In the genomic region with DNA sequence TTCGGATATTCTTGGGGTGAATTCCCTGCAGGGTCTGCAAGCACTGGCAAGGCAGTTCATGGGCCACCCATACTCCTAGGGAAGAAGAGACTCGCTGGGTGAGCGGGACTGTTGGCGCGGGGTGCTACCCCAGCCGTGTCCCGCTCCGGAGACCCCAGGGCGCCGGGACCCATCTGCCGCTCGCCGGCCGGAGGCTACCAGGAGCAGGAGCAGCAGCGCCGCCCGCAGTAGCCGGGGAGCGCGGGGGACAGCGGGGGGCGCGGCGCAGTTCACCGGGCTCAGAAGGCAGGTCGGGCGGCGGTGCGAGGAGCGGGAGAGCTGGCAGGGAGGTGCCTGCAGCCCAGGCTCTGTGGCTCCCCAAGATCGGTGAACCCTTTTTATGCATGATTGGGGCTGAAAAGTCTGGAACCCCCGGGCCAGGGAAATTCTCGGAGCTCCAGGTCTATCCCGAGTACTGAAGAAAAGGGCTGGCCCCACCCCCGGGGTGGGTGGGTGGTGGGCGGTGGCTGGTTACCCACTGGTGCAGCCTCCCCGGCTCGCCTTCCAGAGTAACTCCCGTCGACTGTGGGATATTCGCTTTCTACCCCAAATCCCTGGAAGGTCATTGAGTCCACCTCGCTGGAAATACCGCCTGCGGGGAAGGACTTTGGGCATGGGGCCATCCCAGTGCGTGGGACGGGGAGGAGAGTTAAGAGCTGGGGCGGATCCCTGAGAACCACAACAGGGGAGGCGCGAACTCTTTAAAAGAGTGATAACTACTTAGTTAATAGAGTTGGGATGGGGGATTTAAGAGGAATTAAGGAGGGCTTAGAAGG, we compare ENCODE assay signal across 9 cellular contexts. TPM values are rescaled to one million over a fixed set of nuclear protein-coding genes. Genes with fewer than 3 reads are reported as not detected.
DNase-seq lines count a peak whose midpoint lies in the region; ATAC-seq and TF ChIP-seq lines count a peak whose summit lies in the region.
"Had no signal": no experiment of that assay in that cellular context is flagged by ENCODE, and none has a peak within 500 bp of the region (broad histone marks: within the 10 kb centered on the region; RNA-seq: fewer than 3 reads in every experiment).

No MANE protein-coding gene starts in this region.

- DNase-seq in left lung (peak; percentile 61 to 82), testis (peak; percentile 51)
- no peak for DNase-seq in stimulated activated CD4-positive, alpha-beta T cell treated with anti-CD3 and anti-CD28 coated beads, Interleukin-4, amount 100 ng/mL, for 1 hour
- DNase-seq: NCI-H524 treated with DMSO at 0.1 percent for 48 hours had no signal

- no peak for TF ChIP-seq RAD21 in Ishikawa (IDR thresholded peaks at IDR 0.05; ENCODE audit: low read depth)

- H3K36me3 ChIP-seq in duodenal mucosa (ENCODE audit: control insufficient read depth in 1 of 2, insufficient read depth in 2 of 2, low read length in 2 of 2) = no peaks in the 10 kb centered on the region
- no peaks in the 10 kb centered on the region for H3K36me3 ChIP-seq in left lung
- H3K36me3 ChIP-seq in testis (ENCODE audit: low read depth, missing control alignments) = no peaks in the 10 kb centered on the region

- H3K9ac ChIP-seq in duodenal mucosa (ENCODE audit: low read depth in 1 of 2, low read length in 2 of 2) = no peak overlapping the region

- H3K4me1 ChIP-seq in duodenal mucosa (ENCODE audit: control insufficient read depth in 1 of 2, insufficient read depth in 2 of 2, low read length in 2 of 2) (peaks cover 18 to 23% of the 10 kb centered on the region in 2 donors), left lung (peaks cover 5 to 14% of the 10 kb centered on the region in 2 donors), testis (no peaks in the 10 kb centered on the region)

- TF ChIP-seq CTCF in left lung (IDR thresholded peaks at IDR 0.05) (no peak), testis (IDR thresholded peaks at IDR 0.05) (no peak)

- H3K4me3 ChIP-seq in duodenal mucosa (ENCODE audit: low read depth in 1 of 2, low read length in 2 of 2) (peak overlapping the region; percentile 53 to 56), left lung (peak overlapping the region; percentile 26 to 28), testis (peak overlapping the region; percentile 34 to 35)

- H3K9me3 ChIP-seq in duodenal mucosa (ENCODE audit: control insufficient read depth in 1 of 2, low read length in 2 of 2) (no peaks in the 10 kb centered on the region), left lung (no peaks in the 10 kb centered on the region), testis (no peaks in the 10 kb centered on the region)

- H3K27me3 ChIP-seq in duodenal mucosa (ENCODE audit: control insufficient read depth in 1 of 2, insufficient read depth in 2 of 2, low read length in 2 of 2) (peaks cover 7 to 10% of the 10 kb centered on the region in 2 donors), left lung (peaks cover 30 to 43% of the 10 kb centered on the region in 2 donors), testis (no peaks in the 10 kb centered on the region)

- intact Hi-C loops in left lung (cut with DNase I) (no loop called here), testis (cut with DNase I; ENCODE audit: low total_unique reads) (no loop called here)

- 4% methylated on average over 22 to 46 of the region's 49 CpGs for WGBS in testis, 2 donors

- no peak for TF ChIP-seq EP300 in Ishikawa (IDR thresholded peaks at IDR 0.05; ENCODE audit: borderline replicate concordance)

- ATAC-seq in left lung = peak; percentile 68
- no peak for ATAC-seq in HG03196 (IDR thresholded peaks at IDR 0.05; ENCODE audit: unreplicated experiment)
- no peak for ATAC-seq in GM19467 (IDR thresholded peaks at IDR 0.05; ENCODE audit: unreplicated experiment)
- no peak for ATAC-seq in HG02610 (IDR thresholded peaks at IDR 0.05; ENCODE audit: unreplicated experiment)

- TF ChIP-seq POLR2A in testis (IDR thresholded peaks at IDR 0.05) = no peak

- no peak overlapping the region for H3K27ac ChIP-seq in duodenal mucosa (ENCODE audit: low read depth, low read length)
- H3K27ac ChIP-seq in left lung = no peak overlapping the region
- H3K27ac ChIP-seq in testis = no peak overlapping the region

TF ChIP-seq in Ishikawa, 13 proteins besides CTCF, POLR2A, EP300 and RAD21:
- TF ChIP-seq ZBTB7A (IDR thresholded peaks at IDR 0.05; ENCODE audit: low read depth) (0 out of 2 replicates have a peak, but pooled peaks have one; percentile 41), FOXM1 (IDR thresholded peaks at IDR 0.05; ENCODE audit: borderline replicate concordance, low read depth) (no peak)

RNA-seq across cellular contexts. Expression of gene PF4, which starts 37.6 kb away (rescaled TPM):
- total RNA-seq in left lung (1 to 10 TPM; 1.8 to 3.6 TPM), testis (not detected)
- 0.66 TPM for polyA plus RNA-seq in testis (ENCODE audit: insufficient read depth, low read depth, low replicate concordance)

RNA-seq across cellular contexts. Expression of gene PPBP, which starts 43.7 kb away (rescaled TPM):
- total RNA-seq in left lung = 10 to 100 TPM in 1 of 2 donors, 1 to 10 TPM in 1; 2.6 to 10.4 TPM
- not detected for total RNA-seq in testis
- polyA plus RNA-seq in testis (ENCODE audit: insufficient read depth, low read depth, low replicate concordance) = not detected

RNA-seq across cellular contexts. Expression of gene CXCL5, which starts 54.2 kb away (rescaled TPM):
- total RNA-seq in left lung (10 to 100 TPM in 1 of 2 donors, 1 to 10 TPM in 1; 2.5 to 35.0 TPM), testis (under 1 TPM; 0.16 to 0.37 TPM)
- 0.55 TPM for polyA plus RNA-seq in testis (ENCODE audit: insufficient read depth, low read depth, low replicate concordance)
